8 cellular contexts compared by ENCODE assay signal in genomic region chr5:39547548-39548154, GRCh38.
A peak's percentile ranks its signal among the peaks of the same experiment; 100 is the strongest.
DNase-seq lines count a peak whose midpoint lies in the region; ATAC-seq, FAIRE-seq and TF ChIP-seq lines count a peak whose summit lies in the region.

No MANE protein-coding gene starts in this region.

- peak overlapping the region; percentile 39; the same call in 1 of the 2 replicates for H3K27ac Mint-ChIP-seq in HFFc6
- peak overlapping the region in 1 of 2 donors; percentile 10 for H3K27ac Mint-ChIP-seq in effector memory CD8-positive, alpha-beta T cell

- no peaks in the 10 kb centered on the region for H3K9me3 Mint-ChIP-seq in HFFc6
- no peaks in the 10 kb centered on the region for H3K9me3 Mint-ChIP-seq in effector memory CD8-positive, alpha-beta T cell

- no peaks in the 10 kb centered on the region for H3K36me3 Mint-ChIP-seq in HFFc6 (ENCODE audit: low read depth)
- no peaks in the 10 kb centered on the region for H3K36me3 Mint-ChIP-seq in effector memory CD8-positive, alpha-beta T cell (ENCODE audit: insufficient read depth)

- peak; percentile 80 for TF ChIP-seq CTCF in D721Med (IDR thresholded peaks at IDR 0.05; ENCODE audit: insufficient read depth, missing control alignments)
- peak; percentile 91 for TF ChIP-seq CTCF in HFFc6 (IDR thresholded peaks at IDR 0.05)
- TF ChIP-seq CTCF in RWPE1 (conservative IDR thresholded peaks at IDR 0.05; ENCODE audit: low read depth), result peak; percentile 85

- no peak overlapping the region for H3K27ac ChIP-seq in RWPE1

- H3K4me3 Mint-ChIP-seq in HFFc6, result peak overlapping the region; percentile 50; the same call in 1 of the 2 replicates
- no peak overlapping the region for H3K4me3 Mint-ChIP-seq in effector memory CD8-positive, alpha-beta T cell

- peak; percentile 32 for ATAC-seq in effector memory CD8-positive, alpha-beta T cell (replicated peaks)
- ATAC-seq in HG03521 (IDR thresholded peaks at IDR 0.05; ENCODE audit: unreplicated experiment), result no peak
- no peak for ATAC-seq in GM21367 (IDR thresholded peaks at IDR 0.05; ENCODE audit: unreplicated experiment)
- ATAC-seq in GM19463 (IDR thresholded peaks at IDR 0.05; ENCODE audit: unreplicated experiment), result no peak

- POLR2A ChIA-PET in RWPE1 (lab: Yijun Ruan, JAX; ENCODE audit: low non-redundant PET), result no interaction called here

- H3K27me3 Mint-ChIP-seq in HFFc6 (ENCODE audit: insufficient read depth), result peaks cover 5% of the 10 kb centered on the region; the same call in 1 of the 2 replicates
- peaks cover 0 to 8% of the 10 kb centered on the region in 2 donors for H3K27me3 Mint-ChIP-seq in effector memory CD8-positive, alpha-beta T cell

- no peak for FAIRE-seq in D721Med (lab: Jason Lieb, UNC)

- peaks cover 17% of the 10 kb centered on the region for H3K4me1 Mint-ChIP-seq in HFFc6 (ENCODE audit: low read depth)
- H3K4me1 Mint-ChIP-seq in effector memory CD8-positive, alpha-beta T cell (ENCODE audit: low read depth in 2 of 2), result no peaks in the 10 kb centered on the region

- DNase-seq in D721Med (ENCODE audit: insufficient read length, low spot score) (no peak), HFFc6 (peak; percentile 65), RWPE1 (ENCODE audit: low spot score) (peak; percentile 62), midbrain (lab: John Stamatoyannopoulos, UW) (peak; percentile 69)
- DNase-seq in effector memory CD8-positive, alpha-beta T cell, result peak; percentile 6 to 16 (median 10)

- CTCF ChIA-PET in RWPE1 (lab: Yijun Ruan, JAX), result interaction anchor here (0.5 to 2.1 kb wide), 19 partner anchors 9 to 1591 kb away, joined by 3 to 63 read pairs (median 4); partner anchors contain the start of gene DAB2
